Comparison of ENCODE assay signal across 8 cellular contexts in the genomic region with DNA sequence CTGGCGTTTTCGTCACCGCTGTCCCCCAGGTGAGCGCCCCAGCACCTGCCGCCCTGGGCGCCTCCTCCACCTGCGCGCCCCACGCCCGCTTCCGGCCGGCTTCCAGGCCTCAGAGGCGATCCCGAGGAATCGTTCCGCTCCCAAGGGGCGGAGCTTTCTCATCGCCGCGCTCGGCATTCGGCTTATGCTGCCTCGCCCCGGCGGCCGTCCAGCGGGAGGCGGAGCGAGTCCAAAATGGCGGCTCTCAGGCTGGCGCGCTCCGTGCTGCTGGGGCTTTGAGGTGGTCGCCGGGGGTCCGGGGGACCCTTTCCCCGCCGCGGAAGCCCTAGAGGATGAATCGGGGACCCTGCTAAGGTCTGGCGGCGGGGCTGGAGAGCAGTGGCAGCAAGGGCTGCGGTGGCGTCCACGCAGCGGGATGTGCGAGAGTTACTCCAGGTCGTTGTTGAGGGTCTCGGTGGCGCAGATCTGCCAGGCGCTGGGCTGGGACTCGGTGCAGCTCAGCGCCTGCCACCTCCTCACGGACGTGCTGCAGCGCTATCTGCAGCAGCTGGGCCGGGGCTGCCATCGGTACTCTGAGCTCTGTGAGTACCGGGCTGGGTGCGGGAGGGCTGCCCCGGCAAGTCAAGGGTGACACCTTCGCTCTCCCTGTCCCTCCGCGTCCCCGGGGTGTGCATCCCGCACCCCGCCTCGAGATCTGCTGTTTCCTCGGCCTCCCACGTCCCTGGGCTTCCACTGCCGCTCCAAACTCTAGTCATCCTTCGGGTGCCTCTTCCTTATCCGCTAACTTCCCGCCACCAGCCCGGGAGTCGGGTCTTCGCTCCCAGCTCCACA. TPM values are rescaled to one million over a fixed set of nuclear protein-coding genes. Genes with fewer than 3 reads are reported as not detected.
DNase-seq lines count a peak whose midpoint lies in the region; ATAC-seq, FAIRE-seq and TF ChIP-seq lines count a peak whose summit lies in the region.

A gene with protein sequence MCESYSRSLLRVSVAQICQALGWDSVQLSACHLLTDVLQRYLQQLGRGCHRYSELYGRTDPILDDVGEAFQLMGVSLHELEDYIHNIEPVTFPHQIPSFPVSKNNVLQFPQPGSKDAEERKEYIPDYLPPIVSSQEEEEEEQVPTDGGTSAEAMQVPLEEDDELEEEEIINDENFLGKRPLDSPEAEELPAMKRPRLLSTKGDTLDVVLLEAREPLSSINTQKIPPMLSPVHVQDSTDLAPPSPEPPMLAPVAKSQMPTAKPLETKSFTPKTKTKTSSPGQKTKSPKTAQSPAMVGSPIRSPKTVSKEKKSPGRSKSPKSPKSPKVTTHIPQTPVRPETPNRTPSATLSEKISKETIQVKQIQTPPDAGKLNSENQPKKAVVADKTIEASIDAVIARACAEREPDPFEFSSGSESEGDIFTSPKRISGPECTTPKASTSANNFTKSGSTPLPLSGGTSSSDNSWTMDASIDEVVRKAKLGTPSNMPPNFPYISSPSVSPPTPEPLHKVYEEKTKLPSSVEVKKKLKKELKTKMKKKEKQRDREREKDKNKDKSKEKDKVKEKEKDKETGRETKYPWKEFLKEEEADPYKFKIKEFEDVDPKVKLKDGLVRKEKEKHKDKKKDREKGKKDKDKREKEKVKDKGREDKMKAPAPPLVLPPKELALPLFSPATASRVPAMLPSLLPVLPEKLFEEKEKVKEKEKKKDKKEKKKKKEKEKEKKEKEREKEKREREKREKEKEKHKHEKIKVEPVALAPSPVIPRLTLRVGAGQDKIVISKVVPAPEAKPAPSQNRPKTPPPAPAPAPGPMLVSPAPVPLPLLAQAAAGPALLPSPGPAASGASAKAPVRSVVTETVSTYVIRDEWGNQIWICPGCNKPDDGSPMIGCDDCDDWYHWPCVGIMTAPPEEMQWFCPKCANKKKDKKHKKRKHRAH (plus strand): TSS at position 211 of the 831 bp plus-strand sequence. CDS start 205 bp downstream, at position 416.

- ATAC-seq in GM18511 (IDR thresholded peaks at IDR 0.05; ENCODE audit: unreplicated experiment) (peak; percentile 87), HG02885 (IDR thresholded peaks at IDR 0.05; ENCODE audit: poor library complexity, unreplicated experiment) (peak; percentile 87), aorta (ENCODE audit: low FRiP score) (peak; percentile 96)

- peaks cover 3% of the 10 kb centered on the region for H4K20me1 ChIP-seq in astrocyte (ENCODE audit: insufficient read depth, low read length)
- no peaks in the 10 kb centered on the region for H4K20me1 ChIP-seq in hepatocyte (ENCODE audit: insufficient read depth, poor library complexity, severe bottlenecking)

- peaks cover 9% of the 10 kb centered on the region for H3K27me3 ChIP-seq in astrocyte (ENCODE audit: insufficient read depth, low read length)
- H3K27me3 ChIP-seq in hepatocyte, result no peaks in the 10 kb centered on the region
- no peaks in the 10 kb centered on the region for H3K27me3 ChIP-seq in rectal smooth muscle tissue (ENCODE audit: control insufficient read depth, insufficient read depth, low read length)
- H3K27me3 ChIP-seq in aorta (ENCODE audit: control insufficient read depth in 1 of 2, insufficient read depth in 2 of 2, low read length in 1 of 2), result no peaks in the 10 kb centered on the region

- peak within 1 kb of the TSS; percentile 71 for H3K27ac Mint-ChIP-seq in astrocyte (ENCODE audit: unreplicated experiment)

- H3K4me1 ChIP-seq in astrocyte (ENCODE audit: insufficient read depth, low read length) (peaks cover 4% of the 10 kb centered on the region), hepatocyte (ENCODE audit: insufficient read depth) (no peaks in the 10 kb centered on the region), rectal smooth muscle tissue (ENCODE audit: control insufficient read depth, insufficient read depth, low read length) (peaks cover 3% of the 10 kb centered on the region), aorta (ENCODE audit: control insufficient read depth in 1 of 2, insufficient read depth in 2 of 2, low read length in 2 of 2) (no peaks in the 10 kb centered on the region)

- H3K27ac ChIP-seq in astrocyte (ENCODE audit: low read depth, low read length) (peak within 1 kb of the TSS; percentile 79), hepatocyte (peak within 1 kb of the TSS; percentile 44), rectal smooth muscle tissue (ENCODE audit: low read depth, low read length) (peak within 1 kb of the TSS; percentile 64), aorta (ENCODE audit: low read depth in 1 of 2, low read length in 2 of 2) (peak within 1 kb of the TSS in 1 of 2 donors; percentile 65)

- no peaks in the 10 kb centered on the region for H3K9me3 ChIP-seq in astrocyte (ENCODE audit: insufficient read depth, low read depth, low read length)
- no peaks in the 10 kb centered on the region for H3K9me3 ChIP-seq in hepatocyte (ENCODE audit: low read depth)
- no peaks in the 10 kb centered on the region for H3K9me3 ChIP-seq in aorta (ENCODE audit: control insufficient read depth, low read length)

- H2AFZ ChIP-seq in astrocyte (ENCODE audit: low read depth, low read length) (peak within 1 kb of the TSS; percentile 89), hepatocyte (peak within 1 kb of the TSS; percentile 94)

- under 1% methylated on average over 77 of the region's 77 CpGs for WGBS in hepatocyte (ENCODE audit: low lambda C conversion rate, missing lambda C conversion rate)
- WGBS in aorta, 2 donors, result 0 to 1% methylated on average over 71 to 77 of the region's 77 CpGs

- H3K36me3 ChIP-seq in astrocyte (ENCODE audit: insufficient read depth, low read length), result no peaks in the 10 kb centered on the region
- no peaks in the 10 kb centered on the region for H3K36me3 ChIP-seq in hepatocyte (replicated peaks; ENCODE audit: insufficient read depth, low read depth)
- H3K36me3 ChIP-seq in rectal smooth muscle tissue (ENCODE audit: control insufficient read depth, insufficient read depth, low read length), result no peaks in the 10 kb centered on the region
- no peaks in the 10 kb centered on the region for H3K36me3 ChIP-seq in aorta (ENCODE audit: control insufficient read depth in 1 of 2, insufficient read depth in 2 of 2, low read length in 1 of 2)

- H3K9me3 Mint-ChIP-seq in astrocyte (ENCODE audit: unreplicated experiment), result no peaks in the 10 kb centered on the region

- H3K27me3 Mint-ChIP-seq in astrocyte (ENCODE audit: low read depth, unreplicated experiment), result peaks cover 3% of the 10 kb centered on the region

- H3K4me2 ChIP-seq in astrocyte (ENCODE audit: low read length) (peak within 1 kb of the TSS; percentile 98), hepatocyte (peak within 1 kb of the TSS; percentile 94)

- DNase-seq in NCI-H146 treated with DMSO at 0.1 percent for 48 hours (lab: John Stamatoyannopoulos, UW; ENCODE audit: unreplicated experiment), result peak; percentile 91
- peak; percentile 81 for DNase-seq in T-helper 22 cell (ENCODE audit: low read depth)
- DNase-seq in astrocyte (ENCODE audit: low read depth), result peak; percentile 66
- DNase-seq in hepatocyte (ENCODE audit: low spot score), result peak; percentile 97
- peak; percentile 95 to 97 for DNase-seq in aorta

- no peaks in the 10 kb centered on the region for H3K36me3 Mint-ChIP-seq in astrocyte (ENCODE audit: low read depth, unreplicated experiment)

- peaks cover 11% of the 10 kb centered on the region for H3K4me1 Mint-ChIP-seq in astrocyte (ENCODE audit: low read depth, unreplicated experiment)

- H3K9ac ChIP-seq in astrocyte (ENCODE audit: low read length) (peak within 1 kb of the TSS; percentile 92), rectal smooth muscle tissue (ENCODE audit: low read length) (peak within 1 kb of the TSS; percentile 61)

- no peak for TF ChIP-seq CTCF in astrocyte (IDR thresholded peaks at IDR 0.05; ENCODE audit: insufficient read depth, low read depth, low read length)
- no peak for TF ChIP-seq CTCF in hepatocyte (IDR thresholded peaks at IDR 0.05; ENCODE audit: poor library complexity)

- H3K4me3 ChIP-seq in astrocyte (ENCODE audit: insufficient read depth, low read depth, low read length) (peak within 1 kb of the TSS; percentile 93), hepatocyte (peak within 1 kb of the TSS; percentile 78), rectal smooth muscle tissue (ENCODE audit: low read length) (peak within 1 kb of the TSS; percentile 96), aorta (ENCODE audit: low read length in 2 of 2) (peak within 1 kb of the TSS; percentile 87 to 93)

- no peak for FAIRE-seq in astrocyte (lab: Jason Lieb, UNC)

- intact Hi-C loops in aorta (cut with DNase I), result loop anchor here (1.0 to 10.0 kb wide), 4 partner anchors 30 to 294 kb away; a partner anchor contains a TSS

- peak within 1 kb of the TSS; percentile 98 for H3K4me3 Mint-ChIP-seq in astrocyte (ENCODE audit: unreplicated experiment)

- peaks cover 26% of the 10 kb centered on the region for H3K79me2 ChIP-seq in astrocyte (ENCODE audit: insufficient read depth, low read length)
- H3K79me2 ChIP-seq in hepatocyte, result peaks cover 35% of the 10 kb centered on the region

- H3K9me2 ChIP-seq in hepatocyte (replicated peaks; ENCODE audit: insufficient read depth), result no peaks in the 10 kb centered on the region

RNA-seq across cellular contexts. Expression of the gene that starts here (rescaled TPM):
- total RNA-seq in astrocyte (8.4 and 10.2 TPM in 2 replicates), hepatocyte (3.3 and 4.1 TPM in 2 replicates), aorta (10 to 100 TPM; 10.5 to 11.4 TPM)
- polyA plus RNA-seq in hepatocyte (6.4 and 7.7 TPM in 2 replicates), aorta (1 to 10 TPM; 3.4 to 6.7 TPM)
